Comparison of ENCODE assay signal across 1 cellular context in genomic region chr10:76034236-76035009, GRCh38.
TF ChIP-seq lines count a peak whose summit lies in the region.

No MANE protein-coding gene starts in this region.

TF ChIP-seq in HepG2, 621 proteins besides CTCF, POLR2A, EP300 and RAD21 (continued from another document):
- peak; percentile 11; the same call in 1 of the 2 replicates for TF ChIP-seq PRDM10 (CRISPR knock-in tag; IDR thresholded peaks at IDR 0.05; ENCODE audit: low read depth)
- no peak for TF ChIP-seq ERF (CRISPR knock-in tag; IDR thresholded peaks at IDR 0.05)
- no peak for TF ChIP-seq ZFYVE20 (CRISPR knock-in tag; IDR thresholded peaks at IDR 0.05; ENCODE audit: borderline replicate concordance, low read depth)
- no peak for TF ChIP-seq ZNF660 (CRISPR knock-in tag; IDR thresholded peaks at IDR 0.05; ENCODE audit: borderline replicate concordance, low read depth)
- no peak for TF ChIP-seq REST (IDR thresholded peaks at IDR 0.05; ENCODE audit: borderline replicate concordance in 1 of 2, low read depth in 1 of 2, low read length in 2 of 2)
- TF ChIP-seq MYC (CRISPR knock-in tag; IDR thresholded peaks at IDR 0.05; ENCODE audit: borderline replicate concordance) = peak; percentile 7; the same call in 1 of the 2 replicates
- no peak for TF ChIP-seq PAXIP1 (CRISPR knock-in tag; conservative IDR thresholded peaks at IDR 0.05)
- no peak for TF ChIP-seq HHEX (CRISPR knock-in tag; IDR thresholded peaks at IDR 0.05)
- TF ChIP-seq ZZZ3 (CRISPR knock-in tag; IDR thresholded peaks at IDR 0.05; ENCODE audit: borderline replicate concordance) = 0 out of 2 replicates have a peak, but pooled peaks have one; percentile 1
- no peak for TF ChIP-seq ZBED4 (CRISPR knock-in tag; IDR thresholded peaks at IDR 0.05; ENCODE audit: borderline replicate concordance)
- TF ChIP-seq, protein P1, sequence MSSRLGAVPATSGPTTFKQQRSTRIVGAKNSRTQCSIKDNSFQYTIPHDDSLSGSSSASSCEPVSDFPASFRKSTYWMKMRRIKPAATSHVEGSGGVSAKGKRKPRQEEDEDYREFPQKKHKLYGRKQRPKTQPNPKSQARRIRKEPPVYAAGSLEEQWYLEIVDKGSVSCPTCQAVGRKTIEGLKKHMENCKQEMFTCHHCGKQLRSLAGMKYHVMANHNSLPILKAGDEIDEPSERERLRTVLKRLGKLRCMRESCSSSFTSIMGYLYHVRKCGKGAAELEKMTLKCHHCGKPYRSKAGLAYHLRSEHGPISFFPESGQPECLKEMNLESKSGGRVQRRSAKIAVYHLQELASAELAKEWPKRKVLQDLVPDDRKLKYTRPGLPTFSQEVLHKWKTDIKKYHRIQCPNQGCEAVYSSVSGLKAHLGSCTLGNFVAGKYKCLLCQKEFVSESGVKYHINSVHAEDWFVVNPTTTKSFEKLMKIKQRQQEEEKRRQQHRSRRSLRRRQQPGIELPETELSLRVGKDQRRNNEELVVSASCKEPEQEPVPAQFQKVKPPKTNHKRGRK (CRISPR knock-in tag; IDR thresholded peaks at IDR 0.05) = 0 out of 2 replicates have a peak, but pooled peaks have one; percentile 21
- no peak for TF ChIP-seq ZC3H13 (CRISPR knock-in tag; IDR thresholded peaks at IDR 0.05)
- TF ChIP-seq, protein P2, sequence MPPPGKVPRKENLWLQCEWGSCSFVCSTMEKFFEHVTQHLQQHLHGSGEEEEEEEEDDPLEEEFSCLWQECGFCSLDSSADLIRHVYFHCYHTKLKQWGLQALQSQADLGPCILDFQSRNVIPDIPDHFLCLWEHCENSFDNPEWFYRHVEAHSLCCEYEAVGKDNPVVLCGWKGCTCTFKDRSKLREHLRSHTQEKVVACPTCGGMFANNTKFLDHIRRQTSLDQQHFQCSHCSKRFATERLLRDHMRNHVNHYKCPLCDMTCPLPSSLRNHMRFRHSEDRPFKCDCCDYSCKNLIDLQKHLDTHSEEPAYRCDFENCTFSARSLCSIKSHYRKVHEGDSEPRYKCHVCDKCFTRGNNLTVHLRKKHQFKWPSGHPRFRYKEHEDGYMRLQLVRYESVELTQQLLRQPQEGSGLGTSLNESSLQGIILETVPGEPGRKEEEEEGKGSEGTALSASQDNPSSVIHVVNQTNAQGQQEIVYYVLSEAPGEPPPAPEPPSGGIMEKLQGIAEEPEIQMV (CRISPR knock-in tag; IDR thresholded peaks at IDR 0.05; ENCODE audit: low read depth) = peak; percentile 39; the same call in 1 of the 2 replicates
- 0 out of 2 replicates have a peak, but pooled peaks have one; percentile 2 for TF ChIP-seq CHD4 (IDR thresholded peaks at IDR 0.05; ENCODE audit: borderline replicate concordance, low read length)
- TF ChIP-seq ZNF484 (CRISPR knock-in tag; IDR thresholded peaks at IDR 0.05; ENCODE audit: borderline replicate concordance, low read depth) = no peak
- no peak for TF ChIP-seq TRIM24 (CRISPR knock-in tag; IDR thresholded peaks at IDR 0.05)
- peak; percentile 64 for TF ChIP-seq ZNF687 (CRISPR knock-in tag; IDR thresholded peaks at IDR 0.05)
- peak; percentile 56; the same call in 1 of the 2 replicates for TF ChIP-seq ZNF839 (CRISPR knock-in tag; IDR thresholded peaks at IDR 0.05; ENCODE audit: borderline replicate concordance)
- peak; percentile 35 for TF ChIP-seq AGO2 (optimal IDR thresholded peaks at IDR 0.05; ENCODE audit: low read depth, low read length)
- TF ChIP-seq, protein P3, sequence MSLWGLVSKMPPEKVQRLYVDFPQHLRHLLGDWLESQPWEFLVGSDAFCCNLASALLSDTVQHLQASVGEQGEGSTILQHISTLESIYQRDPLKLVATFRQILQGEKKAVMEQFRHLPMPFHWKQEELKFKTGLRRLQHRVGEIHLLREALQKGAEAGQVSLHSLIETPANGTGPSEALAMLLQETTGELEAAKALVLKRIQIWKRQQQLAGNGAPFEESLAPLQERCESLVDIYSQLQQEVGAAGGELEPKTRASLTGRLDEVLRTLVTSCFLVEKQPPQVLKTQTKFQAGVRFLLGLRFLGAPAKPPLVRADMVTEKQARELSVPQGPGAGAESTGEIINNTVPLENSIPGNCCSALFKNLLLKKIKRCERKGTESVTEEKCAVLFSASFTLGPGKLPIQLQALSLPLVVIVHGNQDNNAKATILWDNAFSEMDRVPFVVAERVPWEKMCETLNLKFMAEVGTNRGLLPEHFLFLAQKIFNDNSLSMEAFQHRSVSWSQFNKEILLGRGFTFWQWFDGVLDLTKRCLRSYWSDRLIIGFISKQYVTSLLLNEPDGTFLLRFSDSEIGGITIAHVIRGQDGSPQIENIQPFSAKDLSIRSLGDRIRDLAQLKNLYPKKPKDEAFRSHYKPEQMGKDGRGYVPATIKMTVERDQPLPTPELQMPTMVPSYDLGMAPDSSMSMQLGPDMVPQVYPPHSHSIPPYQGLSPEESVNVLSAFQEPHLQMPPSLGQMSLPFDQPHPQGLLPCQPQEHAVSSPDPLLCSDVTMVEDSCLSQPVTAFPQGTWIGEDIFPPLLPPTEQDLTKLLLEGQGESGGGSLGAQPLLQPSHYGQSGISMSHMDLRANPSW (CRISPR knock-in tag; IDR thresholded peaks at IDR 0.05; ENCODE audit: borderline replicate concordance) = no peak
- TF ChIP-seq ZBTB38 (CRISPR knock-in tag; IDR thresholded peaks at IDR 0.05) = peak; percentile 80
